In the genomic region with DNA sequence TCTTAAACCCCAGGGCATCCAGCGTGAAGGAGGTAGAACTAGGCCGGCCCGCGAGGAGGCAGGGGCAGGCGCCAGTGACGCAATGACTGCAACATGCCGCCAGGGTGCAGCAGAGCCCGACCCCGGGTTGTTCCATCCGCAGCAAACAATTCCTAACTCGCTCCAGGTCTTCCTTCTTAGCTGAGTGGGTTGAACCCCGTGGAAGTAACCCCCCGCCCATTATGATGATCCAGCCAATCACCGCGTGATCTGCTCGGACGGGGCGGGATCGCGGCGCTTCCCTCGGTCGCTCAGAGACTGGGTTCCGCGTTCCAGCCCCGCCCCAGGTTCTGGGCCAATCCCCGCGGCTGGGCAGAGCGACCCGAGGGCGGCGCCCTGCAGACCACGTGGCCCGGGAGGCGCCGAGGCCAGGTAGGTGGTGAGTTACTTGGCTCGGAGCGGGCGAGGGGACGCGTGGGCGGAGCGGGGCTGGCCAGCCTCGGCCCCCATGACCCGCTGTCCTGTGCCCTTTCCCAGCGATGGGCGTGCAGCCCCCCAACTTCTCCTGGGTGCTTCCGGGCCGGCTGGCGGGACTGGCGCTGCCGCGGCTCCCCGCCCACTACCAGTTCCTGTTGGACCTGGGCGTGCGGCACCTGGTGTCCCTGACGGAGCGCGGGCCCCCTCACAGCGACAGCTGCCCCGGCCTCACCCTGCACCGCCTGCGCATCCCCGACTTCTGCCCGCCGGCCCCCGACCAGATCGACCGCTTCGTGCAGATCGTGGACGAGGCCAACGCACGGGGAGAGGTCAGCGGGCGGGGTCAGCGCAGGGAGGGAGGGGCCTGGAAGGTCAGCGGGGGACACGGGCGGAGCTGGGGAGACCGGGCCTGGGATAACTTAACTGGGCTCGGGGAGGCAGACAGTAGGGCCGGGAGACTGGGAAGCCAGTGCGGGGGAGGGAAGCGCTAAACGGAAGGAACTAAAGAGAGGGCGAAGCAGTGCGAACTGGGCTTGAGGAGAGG, we compare ENCODE assay signal across 8 cellular contexts. TPM values are rescaled to one million over a fixed set of nuclear protein-coding genes. Genes with fewer than 3 reads are reported as not detected.
DNase-seq lines count a peak whose midpoint lies in the region; ATAC-seq and TF ChIP-seq lines count a peak whose summit lies in the region.

A gene (plus strand): TSS at position 380 of the 1,000 bp plus-strand sequence. CDS start 139 bp downstream, at position 519.

- H3K27me3 ChIP-seq in AG04450 (ENCODE audit: control insufficient read depth, insufficient read depth, low read length): peaks cover 4% of the 10 kb centered on the region

- POLR2A ChIA-PET in AG04450 (lab: Yijun Ruan, JAX): no interaction called here

- CTCF ChIA-PET in AG04450 (lab: Charles Lee): interaction anchor here (0.6 to 3.7 kb wide), 29 partner anchors 9 to 775 kb away, joined by 3 to 98 read pairs (median 4); a partner anchor contains a TSS

- peak; percentile 99 for ATAC-seq in GM18907 (IDR thresholded peaks at IDR 0.05; ENCODE audit: unreplicated experiment)
- peak; percentile 98 for ATAC-seq in HG03159 (IDR thresholded peaks at IDR 0.05; ENCODE audit: unreplicated experiment)

- peak within 1 kb of the TSS; percentile 74 for H3K4me3 ChIP-seq in AG04450 (ENCODE audit: low read depth, low read length)

- TF ChIP-seq CTCF in AG04450 (IDR thresholded peaks at IDR 0.05; ENCODE audit: low read depth, low read length): peak; percentile 96

- no peaks in the 10 kb centered on the region; the same call in 1 of the 2 replicates for H3K9me3 ChIP-seq in AG04450 (ENCODE audit: control insufficient read depth, insufficient read depth, low read length)

- peak; percentile 94 for DNase-seq in AG04450 (ENCODE audit: low read depth, low spot score)
- DNase-seq in NCI-H345 (lab: John Stamatoyannopoulos, UW): peak; percentile 98
- peak; percentile 96 for DNase-seq in activated CD4-positive, CD25-positive, alpha-beta regulatory T cell treated with anti-CD3 and anti-CD28 coated beads, Interleukin-2, amount 50 U/mL, for 72 hours
- peak; percentile 84 to 91 for DNase-seq in cerebellar nuclear complex (lab: John Stamatoyannopoulos, UW)
- peak; percentile 99 for DNase-seq in islet precursor cell
- peak; percentile 92 to 95 (median 93) for DNase-seq in stimulated activated CD4-positive, alpha-beta T cell treated with anti-CD3 and anti-CD28 coated beads, Interleukin-12 subunit alpha, Interleukin-12 subunit beta, amount 100 ng/mL, for 48 hours (ENCODE audit: low read depth in 2 of 3, low spot score in 1 of 3)

- H3K27ac ChIP-seq in AG04450 (ENCODE audit: low read depth, low read length): no peak within 1 kb of the TSS

RNA-seq across cellular contexts. Expression of the gene that starts here (rescaled TPM):
- polyA plus RNA-seq in AG04450 (2011; rRNA removed): 6.0 and 6.1 TPM in 2 replicates
- 2.5 and 2.8 TPM in 2 replicates for polyA minus RNA-seq in AG04450 (2011; rRNA and poly(A)+ RNA removed)
